In the genomic region with DNA sequence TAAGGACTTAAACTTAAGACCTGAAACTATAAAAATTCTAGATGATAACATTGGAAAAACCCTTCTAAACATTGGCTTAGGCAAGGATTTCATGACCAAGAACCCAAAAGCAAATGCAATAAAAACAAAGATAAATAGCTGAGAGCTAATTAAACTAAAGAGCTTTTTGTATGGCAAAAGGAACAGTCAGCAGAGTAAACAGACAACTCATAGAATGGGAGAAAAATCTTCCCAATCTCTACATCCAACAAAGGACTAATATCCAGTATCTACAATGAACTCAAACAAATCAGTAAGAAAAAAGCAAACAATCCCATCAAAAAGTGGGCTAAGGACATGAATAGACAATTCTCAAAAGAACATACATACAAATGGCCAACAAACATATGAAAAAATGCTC, we compare ENCODE assay signal across 6 cellular contexts.
DNase-seq lines count a peak whose midpoint lies in the region; ATAC-seq and TF ChIP-seq lines count a peak whose summit lies in the region.
"Not testable (repeated sequence)": the region's sequence is repeated elsewhere in the genome, so short reads cannot be mapped to it uniquely, and the experiment has no call there.

No MANE protein-coding gene starts in this region.

- H3K4me1 ChIP-seq in HEK293 (ENCODE audit: control insufficient read depth, insufficient read depth, low read length): not testable (repeated sequence)
- H3K4me1 ChIP-seq in PC-3 (ENCODE audit: insufficient read depth, low read length): peaks cover 25% of the 10 kb centered on the region

- H2AFZ ChIP-seq in PC-3 (ENCODE audit: low read length): not testable (repeated sequence)

- not testable (repeated sequence) for TF ChIP-seq CTCF in 22Rv1 (IDR thresholded peaks at IDR 0.05); HEK293 (tag by site-specific recombination; IDR thresholded peaks at IDR 0.05); PC-3 (conservative IDR thresholded peaks at IDR 0.05; ENCODE audit: low read depth, low read length); VCaP (conservative IDR thresholded peaks at IDR 0.05)

- H3K27me3 ChIP-seq in PC-3 (ENCODE audit: low read length): not testable (repeated sequence)

- peak; percentile 88 for ATAC-seq in PC-3

- not testable (repeated sequence) for H3K36me3 ChIP-seq in HEK293 (ENCODE audit: control insufficient read depth in 2 of 2, insufficient read depth in 1 of 2, low read length in 2 of 2); PC-3 (ENCODE audit: low read depth, low read length)

- H3K27ac ChIP-seq in 22Rv1: peak overlapping the region; percentile 86
- H3K27ac ChIP-seq in HEK293 (ENCODE audit: extremely low read depth, low read depth, low read length): not testable (repeated sequence)
- H3K27ac ChIP-seq in PC-3 (ENCODE audit: low read length): peak overlapping the region; percentile 93
- peak overlapping the region; percentile 43 for H3K27ac ChIP-seq in VCaP

- not testable (repeated sequence) for H3K79me2 ChIP-seq in PC-3 (ENCODE audit: low read length)

- not testable (repeated sequence) for H3K9me3 ChIP-seq in HEK293 (ENCODE audit: control insufficient read depth, insufficient read depth, low read depth, low read length); PC-3 (ENCODE audit: low read length)

- POLR2A ChIA-PET in HEK293 (lab: Yijun Ruan, JAX): not testable (repeated sequence)
- POLR2A ChIA-PET in PC-3 (lab: Charles Lee; ENCODE audit: unreplicated experiment): interaction anchor here (0.6 kb wide), 2 partner anchors 535 to 683 kb away, joined by 3 read pairs; a partner anchor contains a TSS

- H3F3A ChIP-seq in PC-3 (ENCODE audit: low read length, unreplicated experiment): not testable (repeated sequence)

- CTCF ChIA-PET in HEK293 (lab: Yijun Ruan, JAX): not testable (repeated sequence)
- CTCF ChIA-PET in PC-3 (lab: Charles Lee): interaction anchor here (1.2 kb wide), 1 partner anchor 534 kb away, joined by 4 read pairs; a partner anchor contains a TSS

- not testable (repeated sequence) for H3K9me2 ChIP-seq in PC-3 (replicated peaks; ENCODE audit: low read length)

- intact Hi-C loops in PC-3 (cut with micrococcal nuclease): not testable (repeated sequence)

- BruUV-seq in PC-3 (replicated peaks; lab: Mats Ljungman, UMichigan): not testable (repeated sequence)

- not testable (repeated sequence) for H4K20me1 ChIP-seq in PC-3 (ENCODE audit: low read length)

- peak; percentile 17 for DNase-seq in DMS153 (lab: John Stamatoyannopoulos, UW)
- DNase-seq in M059J (ENCODE audit: low read depth): peak; percentile 15
- peak; percentile 70 for DNase-seq in PC-3

- peak overlapping the region; percentile 39; the same call in 1 of the 2 replicates for H3K9ac ChIP-seq in PC-3 (ENCODE audit: low read length)

- H3K4me2 ChIP-seq in PC-3 (ENCODE audit: low read length): peak overlapping the region; percentile 31; the same call in 1 of the 2 replicates

- H3K4me3 ChIP-seq in HEK293 (ENCODE audit: low read depth, low read length); PC-3 (ENCODE audit: low read length): not testable (repeated sequence)

TF ChIP-seq in HEK293, 187 proteins besides CTCF, POLR2A, EP300 and RAD21:
- TF ChIP-seq FEZF1 (tag by site-specific recombination; IDR thresholded peaks at IDR 0.05) (peak; percentile 79), ZNF843 (tag by site-specific recombination; IDR thresholded peaks at IDR 0.05) (0 out of 2 replicates have a peak, but pooled peaks have one; percentile 31)

Comparison
In these comparisons a context has a peak if more than half of its experiments do, and no peak if none do; other contexts are left out.
1. DNase-seq: peak in every context shown above with its lines; median percentile 70 in PC-3; 17 in DMS153; 15 in M059J.